1 cellular context compared by ENCODE assay signal in the genomic region with DNA sequence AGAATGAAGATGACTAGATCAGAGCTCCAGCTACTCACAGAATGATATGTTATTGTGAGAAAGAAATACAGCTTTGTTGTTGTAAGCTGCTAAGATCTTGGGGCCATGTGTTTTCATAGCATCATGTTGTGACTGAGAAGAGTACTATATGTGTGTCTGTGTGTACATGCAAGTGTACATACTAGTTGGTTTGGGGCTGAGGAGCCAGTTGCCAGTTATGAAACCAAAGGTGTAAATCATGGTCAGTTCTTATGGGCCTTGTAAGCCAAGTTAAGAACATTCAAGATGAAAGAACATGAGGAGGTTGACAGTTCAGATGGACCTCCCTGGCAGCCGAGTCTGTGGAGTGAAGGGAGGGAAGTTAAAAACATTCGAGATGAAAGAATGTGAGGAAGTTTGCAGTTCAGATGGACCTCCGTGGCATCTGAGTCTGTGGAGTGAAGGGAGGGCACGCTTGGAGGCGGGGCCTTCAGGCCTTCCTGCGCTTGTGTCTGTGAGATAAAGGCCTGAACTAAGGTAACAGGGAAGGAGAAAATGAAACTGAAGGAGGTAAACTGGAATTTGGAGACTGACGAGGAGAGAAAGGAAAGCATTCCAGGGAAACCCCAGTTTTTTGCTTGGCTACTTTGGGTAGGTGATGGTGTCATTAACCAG.
A peak's percentile ranks its signal among the peaks of the same experiment; 100 is the strongest.
TF ChIP-seq lines count a peak whose summit lies in the region.

No MANE protein-coding gene starts in this region.

TF ChIP-seq in HepG2, 621 proteins besides CTCF, POLR2A, EP300 and RAD21:
- 0 out of 2 replicates have a peak, but pooled peaks have one; percentile 32 for TF ChIP-seq ZNF691 (CRISPR knock-in tag; IDR thresholded peaks at IDR 0.05; ENCODE audit: borderline replicate concordance, low read depth)
- 0 out of 2 replicates have a peak, but pooled peaks have one; percentile 40 for TF ChIP-seq POLR2AphosphoS2 (IDR thresholded peaks at IDR 0.05; ENCODE audit: low read depth, low read length)
- TF ChIP-seq, protein P1, sequence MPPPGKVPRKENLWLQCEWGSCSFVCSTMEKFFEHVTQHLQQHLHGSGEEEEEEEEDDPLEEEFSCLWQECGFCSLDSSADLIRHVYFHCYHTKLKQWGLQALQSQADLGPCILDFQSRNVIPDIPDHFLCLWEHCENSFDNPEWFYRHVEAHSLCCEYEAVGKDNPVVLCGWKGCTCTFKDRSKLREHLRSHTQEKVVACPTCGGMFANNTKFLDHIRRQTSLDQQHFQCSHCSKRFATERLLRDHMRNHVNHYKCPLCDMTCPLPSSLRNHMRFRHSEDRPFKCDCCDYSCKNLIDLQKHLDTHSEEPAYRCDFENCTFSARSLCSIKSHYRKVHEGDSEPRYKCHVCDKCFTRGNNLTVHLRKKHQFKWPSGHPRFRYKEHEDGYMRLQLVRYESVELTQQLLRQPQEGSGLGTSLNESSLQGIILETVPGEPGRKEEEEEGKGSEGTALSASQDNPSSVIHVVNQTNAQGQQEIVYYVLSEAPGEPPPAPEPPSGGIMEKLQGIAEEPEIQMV (CRISPR knock-in tag; IDR thresholded peaks at IDR 0.05; ENCODE audit: low read depth), result no peak
- TF ChIP-seq, protein P2, sequence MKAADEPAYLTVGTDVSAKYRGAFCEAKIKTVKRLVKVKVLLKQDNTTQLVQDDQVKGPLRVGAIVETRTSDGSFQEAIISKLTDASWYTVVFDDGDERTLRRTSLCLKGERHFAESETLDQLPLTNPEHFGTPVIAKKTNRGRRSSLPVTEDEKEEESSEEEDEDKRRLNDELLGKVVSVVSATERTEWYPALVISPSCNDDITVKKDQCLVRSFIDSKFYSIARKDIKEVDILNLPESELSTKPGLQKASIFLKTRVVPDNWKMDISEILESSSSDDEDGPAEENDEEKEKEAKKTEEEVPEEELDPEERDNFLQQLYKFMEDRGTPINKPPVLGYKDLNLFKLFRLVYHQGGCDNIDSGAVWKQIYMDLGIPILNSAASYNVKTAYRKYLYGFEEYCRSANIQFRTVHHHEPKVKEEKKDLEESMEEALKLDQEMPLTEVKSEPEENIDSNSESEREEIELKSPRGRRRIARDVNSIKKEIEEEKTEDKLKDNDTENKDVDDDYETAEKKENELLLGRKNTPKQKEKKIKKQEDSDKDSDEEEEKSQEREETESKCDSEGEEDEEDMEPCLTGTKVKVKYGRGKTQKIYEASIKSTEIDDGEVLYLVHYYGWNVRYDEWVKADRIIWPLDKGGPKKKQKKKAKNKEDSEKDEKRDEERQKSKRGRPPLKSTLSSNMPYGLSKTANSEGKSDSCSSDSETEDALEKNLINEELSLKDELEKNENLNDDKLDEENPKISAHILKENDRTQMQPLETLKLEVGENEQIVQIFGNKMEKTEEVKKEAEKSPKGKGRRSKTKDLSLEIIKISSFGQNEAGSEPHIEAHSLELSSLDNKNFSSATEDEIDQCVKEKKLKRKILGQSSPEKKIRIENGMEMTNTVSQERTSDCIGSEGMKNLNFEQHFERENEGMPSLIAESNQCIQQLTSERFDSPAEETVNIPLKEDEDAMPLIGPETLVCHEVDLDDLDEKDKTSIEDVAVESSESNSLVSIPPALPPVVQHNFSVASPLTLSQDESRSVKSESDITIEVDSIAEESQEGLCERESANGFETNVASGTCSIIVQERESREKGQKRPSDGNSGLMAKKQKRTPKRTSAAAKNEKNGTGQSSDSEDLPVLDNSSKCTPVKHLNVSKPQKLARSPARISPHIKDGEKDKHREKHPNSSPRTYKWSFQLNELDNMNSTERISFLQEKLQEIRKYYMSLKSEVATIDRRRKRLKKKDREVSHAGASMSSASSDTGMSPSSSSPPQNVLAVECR (CRISPR knock-in tag; IDR thresholded peaks at IDR 0.05; ENCODE audit: borderline replicate concordance), result 0 out of 2 replicates have a peak, but pooled peaks have one; percentile 1
- no peak for TF ChIP-seq ZFP37 (CRISPR knock-in tag; IDR thresholded peaks at IDR 0.05; ENCODE audit: borderline replicate concordance)
- TF ChIP-seq ZNF776 (CRISPR knock-in tag; IDR thresholded peaks at IDR 0.05), result no peak
- 0 out of 2 replicates have a peak, but pooled peaks have one; percentile 9 for TF ChIP-seq POGZ (CRISPR knock-in tag; IDR thresholded peaks at IDR 0.05)
- TF ChIP-seq, protein P3, sequence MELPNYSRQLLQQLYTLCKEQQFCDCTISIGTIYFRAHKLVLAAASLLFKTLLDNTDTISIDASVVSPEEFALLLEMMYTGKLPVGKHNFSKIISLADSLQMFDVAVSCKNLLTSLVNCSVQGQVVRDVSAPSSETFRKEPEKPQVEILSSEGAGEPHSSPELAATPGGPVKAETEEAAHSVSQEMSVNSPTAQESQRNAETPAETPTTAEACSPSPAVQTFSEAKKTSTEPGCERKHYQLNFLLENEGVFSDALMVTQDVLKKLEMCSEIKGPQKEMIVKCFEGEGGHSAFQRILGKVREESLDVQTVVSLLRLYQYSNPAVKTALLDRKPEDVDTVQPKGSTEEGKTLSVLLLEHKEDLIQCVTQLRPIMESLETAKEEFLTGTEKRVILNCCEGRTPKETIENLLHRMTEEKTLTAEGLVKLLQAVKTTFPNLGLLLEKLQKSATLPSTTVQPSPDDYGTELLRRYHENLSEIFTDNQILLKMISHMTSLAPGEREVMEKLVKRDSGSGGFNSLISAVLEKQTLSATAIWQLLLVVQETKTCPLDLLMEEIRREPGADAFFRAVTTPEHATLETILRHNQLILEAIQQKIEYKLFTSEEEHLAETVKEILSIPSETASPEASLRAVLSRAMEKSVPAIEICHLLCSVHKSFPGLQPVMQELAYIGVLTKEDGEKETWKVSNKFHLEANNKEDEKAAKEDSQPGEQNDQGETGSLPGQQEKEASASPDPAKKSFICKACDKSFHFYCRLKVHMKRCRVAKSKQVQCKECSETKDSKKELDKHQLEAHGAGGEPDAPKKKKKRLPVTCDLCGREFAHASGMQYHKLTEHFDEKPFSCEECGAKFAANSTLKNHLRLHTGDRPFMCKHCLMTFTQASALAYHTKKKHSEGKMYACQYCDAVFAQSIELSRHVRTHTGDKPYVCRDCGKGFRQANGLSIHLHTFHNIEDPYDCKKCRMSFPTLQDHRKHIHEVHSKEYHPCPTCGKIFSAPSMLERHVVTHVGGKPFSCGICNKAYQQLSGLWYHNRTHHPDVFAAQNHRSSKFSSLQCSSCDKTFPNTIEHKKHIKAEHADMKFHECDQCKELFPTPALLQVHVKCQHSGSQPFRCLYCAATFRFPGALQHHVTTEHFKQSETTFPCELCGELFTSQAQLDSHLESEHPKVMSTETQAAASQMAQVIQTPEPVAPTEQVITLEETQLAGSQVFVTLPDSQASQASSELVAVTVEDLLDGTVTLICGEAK (IDR thresholded peaks at IDR 0.05), result no peak
- TF ChIP-seq, protein P3 (CRISPR knock-in tag; IDR thresholded peaks at IDR 0.05), result no peak
